ENCODE assay signal across 1 cellular context in the genomic region with DNA sequence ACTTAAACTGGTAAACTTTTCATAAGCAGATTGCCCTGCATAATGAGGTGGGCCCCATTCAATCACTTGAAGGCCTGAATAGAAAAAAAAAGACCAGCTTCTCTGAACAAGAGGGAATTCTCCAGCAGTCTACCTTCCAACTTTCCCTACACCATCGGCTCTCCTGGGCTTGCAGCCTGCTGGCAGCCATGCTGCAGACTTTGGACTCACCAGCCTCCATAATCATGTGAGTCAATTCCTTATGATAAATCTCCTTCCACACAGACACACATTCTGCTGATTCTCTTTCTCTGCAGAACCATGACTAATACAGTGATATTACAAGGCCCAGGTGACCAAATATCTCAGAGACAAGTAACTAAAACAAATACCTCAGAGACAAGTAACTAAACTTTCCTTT.
TF ChIP-seq lines count a peak whose summit lies in the region.

No MANE protein-coding gene starts in this region.

TF ChIP-seq in GM23338, 12 proteins besides CTCF, POLR2A, EP300 and RAD21 (continued from another document):
- TF ChIP-seq, protein P1, sequence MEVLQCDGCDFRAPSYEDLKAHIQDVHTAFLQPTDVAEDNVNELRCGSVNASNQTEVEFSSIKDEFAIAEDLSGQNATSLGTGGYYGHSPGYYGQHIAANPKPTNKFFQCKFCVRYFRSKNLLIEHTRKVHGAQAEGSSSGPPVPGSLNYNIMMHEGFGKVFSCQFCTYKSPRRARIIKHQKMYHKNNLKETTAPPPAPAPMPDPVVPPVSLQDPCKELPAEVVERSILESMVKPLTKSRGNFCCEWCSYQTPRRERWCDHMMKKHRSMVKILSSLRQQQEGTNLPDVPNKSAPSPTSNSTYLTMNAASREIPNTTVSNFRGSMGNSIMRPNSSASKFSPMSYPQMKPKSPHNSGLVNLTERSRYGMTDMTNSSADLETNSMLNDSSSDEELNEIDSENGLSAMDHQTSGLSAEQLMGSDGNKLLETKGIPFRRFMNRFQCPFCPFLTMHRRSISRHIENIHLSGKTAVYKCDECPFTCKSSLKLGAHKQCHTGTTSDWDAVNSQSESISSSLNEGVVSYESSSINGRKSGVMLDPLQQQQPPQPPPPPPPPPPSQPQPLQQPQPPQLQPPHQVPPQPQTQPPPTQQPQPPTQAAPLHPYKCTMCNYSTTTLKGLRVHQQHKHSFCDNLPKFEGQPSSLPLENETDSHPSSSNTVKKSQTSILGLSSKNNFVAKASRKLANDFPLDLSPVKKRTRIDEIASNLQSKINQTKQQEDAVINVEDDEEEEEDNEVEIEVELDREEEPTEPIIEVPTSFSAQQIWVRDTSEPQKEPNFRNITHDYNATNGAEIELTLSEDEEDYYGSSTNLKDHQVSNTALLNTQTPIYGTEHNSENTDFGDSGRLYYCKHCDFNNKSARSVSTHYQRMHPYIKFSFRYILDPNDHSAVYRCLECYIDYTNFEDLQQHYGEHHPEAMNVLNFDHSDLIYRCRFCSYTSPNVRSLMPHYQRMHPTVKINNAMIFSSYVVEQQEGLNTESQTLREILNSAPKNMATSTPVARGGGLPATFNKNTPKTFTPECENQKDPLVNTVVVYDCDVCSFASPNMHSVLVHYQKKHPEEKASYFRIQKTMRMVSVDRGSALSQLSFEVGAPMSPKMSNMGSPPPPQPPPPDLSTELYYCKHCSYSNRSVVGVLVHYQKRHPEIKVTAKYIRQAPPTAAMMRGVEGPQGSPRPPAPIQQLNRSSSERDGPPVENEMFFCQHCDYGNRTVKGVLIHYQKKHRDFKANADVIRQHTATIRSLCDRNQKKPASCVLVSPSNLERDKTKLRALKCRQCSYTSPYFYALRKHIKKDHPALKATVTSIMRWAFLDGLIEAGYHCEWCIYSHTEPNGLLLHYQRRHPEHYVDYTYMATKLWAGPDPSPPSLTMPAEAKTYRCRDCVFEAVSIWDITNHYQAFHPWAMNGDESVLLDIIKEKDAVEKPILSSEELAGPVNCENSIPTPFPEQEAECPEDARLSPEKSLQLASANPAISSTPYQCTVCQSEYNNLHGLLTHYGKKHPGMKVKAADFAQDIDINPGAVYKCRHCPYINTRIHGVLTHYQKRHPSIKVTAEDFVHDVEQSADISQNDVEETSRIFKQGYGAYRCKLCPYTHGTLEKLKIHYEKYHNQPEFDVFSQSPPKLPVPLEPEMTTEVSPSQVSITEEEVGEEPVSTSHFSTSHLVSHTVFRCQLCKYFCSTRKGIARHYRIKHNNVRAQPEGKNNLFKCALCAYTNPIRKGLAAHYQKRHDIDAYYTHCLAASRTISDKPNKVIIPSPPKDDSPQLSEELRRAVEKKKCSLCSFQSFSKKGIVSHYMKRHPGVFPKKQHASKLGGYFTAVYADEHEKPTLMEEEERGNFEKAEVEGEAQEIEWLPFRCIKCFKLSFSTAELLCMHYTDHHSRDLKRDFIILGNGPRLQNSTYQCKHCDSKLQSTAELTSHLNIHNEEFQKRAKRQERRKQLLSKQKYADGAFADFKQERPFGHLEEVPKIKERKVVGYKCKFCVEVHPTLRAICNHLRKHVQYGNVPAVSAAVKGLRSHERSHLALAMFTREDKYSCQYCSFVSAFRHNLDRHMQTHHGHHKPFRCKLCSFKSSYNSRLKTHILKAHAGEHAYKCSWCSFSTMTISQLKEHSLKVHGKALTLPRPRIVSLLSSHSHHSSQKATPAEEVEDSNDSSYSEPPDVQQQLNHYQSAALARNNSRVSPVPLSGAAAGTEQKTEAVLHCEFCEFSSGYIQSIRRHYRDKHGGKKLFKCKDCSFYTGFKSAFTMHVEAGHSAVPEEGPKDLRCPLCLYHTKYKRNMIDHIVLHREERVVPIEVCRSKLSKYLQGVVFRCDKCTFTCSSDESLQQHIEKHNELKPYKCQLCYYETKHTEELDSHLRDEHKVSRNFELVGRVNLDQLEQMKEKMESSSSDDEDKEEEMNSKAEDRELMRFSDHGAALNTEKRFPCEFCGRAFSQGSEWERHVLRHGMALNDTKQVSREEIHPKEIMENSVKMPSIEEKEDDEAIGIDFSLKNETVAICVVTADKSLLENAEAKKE (CRISPR knock-in tag; IDR thresholded peaks at IDR 0.05): no peak
- no peak for TF ChIP-seq EZH2 (IDR thresholded peaks at IDR 0.05; ENCODE audit: low read depth, unreplicated experiment)
- no peak for TF ChIP-seq CREB1 (CRISPR knock-in tag; IDR thresholded peaks at IDR 0.05; ENCODE audit: low read depth)
